ENCODE assay signal across 24 cellular contexts in genomic region chr16:58062821-58063220, GRCh38.
"Had no signal": no experiment of that assay in that cellular context is flagged by ENCODE, and none has a peak within 500 bp of the region (broad histone marks: within the 10 kb centered on the region; RNA-seq: fewer than 3 reads in every experiment).

No MANE protein-coding gene starts in this region.

- DNase-seq: activated CD4-positive, alpha-beta T cell treated with anti-CD3 and anti-CD28 coated beads for 1 hour; activated CD4-positive, alpha-beta T cell treated with anti-CD3 and anti-CD28 coated beads, Interleukin-2, amount 50 U/mL, for 1 hour; activated CD8-positive, alpha-beta T cell treated with anti-CD3 and anti-CD28 coated beads, Interleukin-2, amount 10 ng/mL, durations not matched to agents 7 days and 5 days; activated gamma-delta T cell treated with Interleukin-2 at 50 U/mL for 16 hours; anterior cingulate cortex; central memory CD4-positive, alpha-beta T cell; effector memory CD4-positive, alpha-beta T cell; head of caudate nucleus; hypothalamus; left colon; stimulated activated CD4-positive, alpha-beta T cell treated with anti-CD3 and anti-CD28 coated beads, Interleukin-4, amount 100 ng/mL, for 24 hours; substantia nigra; T-cell; tibial artery had no signal

- H3K4me3 Mint-ChIP-seq: activated CD8-positive, alpha-beta T cell treated with anti-CD3 and anti-CD28 coated beads, Interleukin-2, amount 10 ng/mL, durations not matched to agents 7 days and 5 days; activated naive CD4-positive, alpha-beta T cell treated with anti-CD3 and anti-CD28 coated beads, Interleukin-2, amount 50 U/mL, for 24 hours; activated T-helper 1 cell treated with anti-CD3 and anti-CD28 coated beads, Interleukin-12 subunit alpha, Interleukin-12 subunit beta, Interleukin-2, Interleukin-4 antibody, amounts not matched to agents 30 ng/mL and 10 ng/mL and 1 ng/mL, durations not matched to agents 14 hours and 24 hours and 36 hours; memory B cell; nephron; stimulated activated naive CD8-positive, alpha-beta T cell treated with anti-CD3 and anti-CD28 coated beads, Interleukin-15, Interleukin-2, amounts not matched to agents 100 ng/mL and 50 ng/mL, for 24 hours; T-cell; T-helper 2 cell treated with Interferon-gamma antibody and Interleukin-4, amounts not matched to agents 5 μg/mL and 100 μg/mL, for 36 hours had no signal

- H3K36me3 Mint-ChIP-seq: activated naive CD4-positive, alpha-beta T cell treated with anti-CD3 and anti-CD28 coated beads, Interleukin-2, amount 50 U/mL, for 24 hours; brain; memory B cell; T-cell had no signal

- H3K36me3 ChIP-seq: gastroesophageal sphincter, prostate gland, tibial artery had no signal

- H3K4me3 ChIP-seq: gastroesophageal sphincter, prostate gland, tibial artery had no signal

- H3K27me3 ChIP-seq: gastroesophageal sphincter had no signal

- H3K27ac Mint-ChIP-seq: activated CD8-positive, alpha-beta T cell treated with anti-CD3 and anti-CD28 coated beads, Interleukin-2, amount 10 ng/mL, durations not matched to agents 7 days and 5 days; activated naive CD4-positive, alpha-beta T cell treated with anti-CD3 and anti-CD28 coated beads, Interleukin-2, amount 50 U/mL, for 24 hours; activated T-helper 1 cell treated with anti-CD3 and anti-CD28 coated beads, Interleukin-12 subunit alpha, Interleukin-12 subunit beta, Interleukin-2, Interleukin-4 antibody, amounts not matched to agents 30 ng/mL and 10 ng/mL and 1 ng/mL, durations not matched to agents 14 hours and 24 hours and 36 hours; memory B cell; stimulated activated naive CD8-positive, alpha-beta T cell treated with anti-CD3 and anti-CD28 coated beads, Interleukin-15, Interleukin-2, amounts not matched to agents 100 ng/mL and 50 ng/mL, for 24 hours; T-cell; T-helper 2 cell treated with Interferon-gamma antibody and Interleukin-4, amounts not matched to agents 5 μg/mL and 100 μg/mL, for 36 hours had no signal

- H3K9me3 Mint-ChIP-seq: activated naive CD4-positive, alpha-beta T cell treated with anti-CD3 and anti-CD28 coated beads, Interleukin-2, amount 50 U/mL, for 24 hours; activated T-helper 1 cell treated with anti-CD3 and anti-CD28 coated beads, Interleukin-12 subunit alpha, Interleukin-12 subunit beta, Interleukin-2, Interleukin-4 antibody, amounts not matched to agents 30 ng/mL and 10 ng/mL and 1 ng/mL, durations not matched to agents 14 hours and 24 hours and 36 hours; brain; memory B cell; nephron; stimulated activated naive CD8-positive, alpha-beta T cell treated with anti-CD3 and anti-CD28 coated beads, Interleukin-15, Interleukin-2, amounts not matched to agents 100 ng/mL and 50 ng/mL, for 24 hours; T-cell; T-helper 2 cell treated with Interferon-gamma antibody and Interleukin-4, amounts not matched to agents 5 μg/mL and 100 μg/mL, for 36 hours had no signal

- H3K27ac ChIP-seq: gastroesophageal sphincter, prostate gland, tibial artery, VCaP had no signal

- H3K4me1 Mint-ChIP-seq: activated naive CD4-positive, alpha-beta T cell treated with anti-CD3 and anti-CD28 coated beads, Interleukin-2, amount 50 U/mL, for 24 hours; memory B cell; T-cell had no signal

- H3K9me3 ChIP-seq: gastroesophageal sphincter, prostate gland, tibial artery had no signal

- H3K4me1 ChIP-seq: gastroesophageal sphincter, prostate gland, tibial artery had no signal

- ATAC-seq: activated CD8-positive, alpha-beta T cell treated with anti-CD3 and anti-CD28 coated beads, Interleukin-2, amount 10 ng/mL, durations not matched to agents 7 days and 5 days; gastroesophageal sphincter; left colon; T-cell had no signal

- H3K27me3 Mint-ChIP-seq: activated naive CD4-positive, alpha-beta T cell treated with anti-CD3 and anti-CD28 coated beads, Interleukin-2, amount 50 U/mL, for 24 hours; brain; stimulated activated naive CD8-positive, alpha-beta T cell treated with anti-CD3 and anti-CD28 coated beads, Interleukin-15, Interleukin-2, amounts not matched to agents 100 ng/mL and 50 ng/mL, for 24 hours; T-cell had no signal
